In genomic region chr20:21521596-21522478, GRCh38 we compare ENCODE assay signal across 11 cellular contexts. TPM values are rescaled to one million over a fixed set of nuclear protein-coding genes. Genes with fewer than 3 reads are reported as not detected.
A peak's percentile ranks its signal among the peaks of the same experiment; 100 is the strongest.
DNase-seq lines count a peak whose midpoint lies in the region; ATAC-seq and TF ChIP-seq lines count a peak whose summit lies in the region.
"Had no signal": no experiment of that assay in that cellular context is flagged by ENCODE, and none has a peak within 500 bp of the region (broad histone marks: within the 10 kb centered on the region; RNA-seq: fewer than 3 reads in every experiment).

No MANE protein-coding gene starts in this region.

- H3K4me3 Mint-ChIP-seq in stimulated activated naive B cell treated with anti-CD40 and anti-IgM and Interleukin-4, amounts not matched to agents 10 μg/mL and 1 μg/mL and 100 μg/mL, for 72 hours: peak overlapping the region; percentile 0 to 37
- H3K4me3 Mint-ChIP-seq in Calu3 (ENCODE audit: low read depth, unreplicated experiment): no peak overlapping the region
- H3K4me3 Mint-ChIP-seq: dendritic cell treated with granulocyte-macrophage colony-stimulating factor and Interleukin-4, amounts not matched to agents 40 ng/mL and 50 ng/mL, for 4 days had no signal

- no peak for TF ChIP-seq CTCF in Calu3 (IDR thresholded peaks at IDR 0.05; ENCODE audit: unreplicated experiment)

- H3K36me3 Mint-ChIP-seq in stimulated activated naive B cell treated with anti-CD40 and anti-IgM and Interleukin-4, amounts not matched to agents 10 μg/mL and 1 μg/mL and 100 μg/mL, for 72 hours: peaks cover 0 to 4% of the 10 kb centered on the region in 2 donors
- no peaks in the 10 kb centered on the region for H3K36me3 Mint-ChIP-seq in Calu3 (ENCODE audit: insufficient read depth, unreplicated experiment)

- CTCF ChIA-PET in Calu3 (lab: Charles Lee): no interaction called here

- intact Hi-C loops in Calu3 (cut with micrococcal nuclease; ENCODE audit: unreplicated experiment): no loop called here

- peak overlapping the region; percentile 47 for H3K27ac Mint-ChIP-seq in stimulated activated naive B cell treated with anti-CD40 and anti-IgM and Interleukin-4, amounts not matched to agents 10 μg/mL and 1 μg/mL and 100 μg/mL, for 72 hours
- H3K27ac Mint-ChIP-seq in Calu3 (ENCODE audit: unreplicated experiment): no peak overlapping the region
- H3K27ac Mint-ChIP-seq: dendritic cell treated with granulocyte-macrophage colony-stimulating factor and Interleukin-4, amounts not matched to agents 40 ng/mL and 50 ng/mL, for 4 days had no signal

- peak; percentile 23 for DNase-seq in activated T-cell treated with anti-CD3 and anti-CD28 coated beads, Interleukin-2, amount 50 U/mL, for 1 hour
- DNase-seq in activated T-cell treated with anti-CD3 and anti-CD28 coated beads for 4 hours (no peak), SK-N-MC (ENCODE audit: low read depth, low spot score) (no peak), activated gamma-delta T cell (lab: John Stamatoyannopoulos, UW) (no peak), Calu3 (no peak)
- DNase-seq in stimulated activated naive B cell treated with anti-CD40 and anti-IgM and Interleukin-4, amounts not matched to agents 10 μg/mL and 1 μg/mL and 100 μg/mL, for 72 hours: no peak
- DNase-seq: NCI-H1694 treated with DMSO at 0.1 percent for 48 hours had no signal

- H3K36me3 ChIP-seq in SK-N-MC (ENCODE audit: insufficient read depth, low read length): peaks cover 8% of the 10 kb centered on the region
- no peaks in the 10 kb centered on the region for H3K36me3 ChIP-seq in iPS-20b (ENCODE audit: insufficient read depth, low read depth, low read length)

- H3K4me3 ChIP-seq in SK-N-MC: peak overlapping the region; percentile 79
- peak overlapping the region; percentile 50; the same call in 1 of the 2 replicates for H3K4me3 ChIP-seq in iPS-20b (ENCODE audit: low read length)

- BruUV-seq in Calu3 (replicated peaks; lab: Mats Ljungman, UMichigan): no TSS peak

- no peaks in the 10 kb centered on the region for H3K9me3 ChIP-seq in SK-N-MC (ENCODE audit: low read depth, low read length)
- no peaks in the 10 kb centered on the region; the same call in 1 of the 2 replicates for H3K9me3 ChIP-seq in iPS-20b (ENCODE audit: insufficient read depth, low read depth, low read length)

- H3K27me3 Mint-ChIP-seq in stimulated activated naive B cell treated with anti-CD40 and anti-IgM and Interleukin-4, amounts not matched to agents 10 μg/mL and 1 μg/mL and 100 μg/mL, for 72 hours: peaks cover 83 to 87% of the 10 kb centered on the region in 2 donors
- peaks cover 12% of the 10 kb centered on the region for H3K27me3 Mint-ChIP-seq in Calu3 (ENCODE audit: unreplicated experiment)

- peaks cover 100% of the 10 kb centered on the region for H3K27me3 ChIP-seq in iPS-20b (ENCODE audit: insufficient read depth, low read length)

- no peaks in the 10 kb centered on the region for H3K9me3 Mint-ChIP-seq in stimulated activated naive B cell treated with anti-CD40 and anti-IgM and Interleukin-4, amounts not matched to agents 10 μg/mL and 1 μg/mL and 100 μg/mL, for 72 hours
- H3K9me3 Mint-ChIP-seq in Calu3 (ENCODE audit: low read depth, unreplicated experiment): no peaks in the 10 kb centered on the region
- H3K9me3 Mint-ChIP-seq: dendritic cell treated with granulocyte-macrophage colony-stimulating factor and Interleukin-4, amounts not matched to agents 40 ng/mL and 50 ng/mL, for 4 days had no signal

- peak overlapping the region; percentile 79 for H3K27ac ChIP-seq in SK-N-MC
- no peak overlapping the region for H3K27ac ChIP-seq in iPS-20b (ENCODE audit: low read length)

- no peak for ATAC-seq in stimulated activated naive B cell treated with anti-CD40 and anti-IgM and Interleukin-4, amounts not matched to agents 10 μg/mL and 1 μg/mL and 100 μg/mL, for 72 hours (replicated peaks)
- ATAC-seq in HG02970 (IDR thresholded peaks at IDR 0.05; ENCODE audit: low FRiP score, unreplicated experiment): no peak

- H3K9ac ChIP-seq in SK-N-MC (ENCODE audit: insufficient read length): peak overlapping the region; percentile 85
- H3K9ac ChIP-seq in iPS-20b (ENCODE audit: low read depth, low read length): no peak overlapping the region

- H3K4me1 Mint-ChIP-seq in stimulated activated naive B cell treated with anti-CD40 and anti-IgM and Interleukin-4, amounts not matched to agents 10 μg/mL and 1 μg/mL and 100 μg/mL, for 72 hours: peaks cover 12 to 17% of the 10 kb centered on the region in 2 donors
- no peaks in the 10 kb centered on the region for H3K4me1 Mint-ChIP-seq in Calu3 (ENCODE audit: low read depth, unreplicated experiment)

- H3K4me1 ChIP-seq in iPS-20b (ENCODE audit: insufficient read depth, low read length): peaks cover 15% of the 10 kb centered on the region; the same call in 1 of the 2 replicates

RNA-seq across cellular contexts. Expression of gene NKX2-2, which starts 8.0 kb away (rescaled TPM):
- total RNA-seq in Calu3 (2022): not detected in 2 replicates
- total RNA-seq: SK-MEL-5 had no signal
